Comparison of ENCODE assay signal across 8 cellular contexts in genomic region chr1:235865565-235866206, GRCh38. TPM values are rescaled to one million over a fixed set of nuclear protein-coding genes. Genes with fewer than 3 reads are reported as not detected.
A peak's percentile ranks its signal among the peaks of the same experiment; 100 is the strongest.
DNase-seq lines count a peak whose midpoint lies in the region; ATAC-seq, FAIRE-seq and TF ChIP-seq lines count a peak whose summit lies in the region.

No MANE protein-coding gene starts in this region.

- POLR2A ChIA-PET in PC-3 (lab: Charles Lee; ENCODE audit: unreplicated experiment) (interaction anchor here (0.6 to 0.7 kb wide), 4 partner anchors 37 to 538 kb away, joined by 3 to 6 read pairs (median 4); partner anchors contain the start of genes ARID4B and NID1), endothelial cell of umbilical vein (lab: Charles Lee) (interaction anchor here (1.7 kb wide), 1 partner anchor 106 kb away, joined by 7 read pairs; no protein-coding TSS in a partner anchor)

- H2AFZ ChIP-seq in PC-3 (ENCODE audit: low read length) (peak overlapping the region; percentile 65), endothelial cell of umbilical vein (ENCODE audit: low read depth, low read length) (peak overlapping the region; percentile 85)

- H3K4me2 ChIP-seq in BLaER1 (peak overlapping the region; percentile 87), PC-3 (ENCODE audit: low read length) (peak overlapping the region; percentile 97), endothelial cell of umbilical vein (ENCODE audit: insufficient read depth, low read length) (peak overlapping the region; percentile 82)

- H3K27ac ChIP-seq in BLaER1 (peak overlapping the region; percentile 68; the same call in 1 of the 2 replicates), PC-3 (ENCODE audit: low read length) (0 out of 2 replicates have a peak overlapping the region, but pooled peaks have one; percentile 28), endothelial cell of umbilical vein (ENCODE audit: insufficient read depth, low read depth, low read length) (no peak overlapping the region), pancreas (peak overlapping the region; percentile 96 to 97 (median 96))

- intact Hi-C loops in PC-3 (cut with micrococcal nuclease) = loop anchor here (1.0 to 2.0 kb wide), 2 partner anchors 45 to 81 kb away; no protein-coding TSS in a partner anchor
- intact Hi-C loops in endothelial cell of umbilical vein (cut with micrococcal nuclease) = loop anchor here (1.0 kb wide), 1 partner anchor 106 kb away; no protein-coding TSS in a partner anchor
- intact Hi-C loops in pancreas (cut with DNase I) = no loop called here

- FAIRE-seq in endothelial cell of umbilical vein (lab: Jason Lieb, UNC) (peak; percentile 82), pancreas (lab: Jason Lieb, UNC) (no peak), GM12891 (lab: Jason Lieb, UNC) (no peak)

- peaks cover 38% of the 10 kb centered on the region for H3K79me2 ChIP-seq in PC-3 (ENCODE audit: low read length)
- H3K79me2 ChIP-seq in endothelial cell of umbilical vein (ENCODE audit: control insufficient read depth, insufficient read depth, low read length) = no peaks in the 10 kb centered on the region

- DNase-seq in PC-3 (no peak), endothelial cell of umbilical vein (ENCODE audit: low read depth, low spot score) (no peak), pancreas (no peak), GM12891 (ENCODE audit: insufficient read length, low spot score) (no peak), HuH-7 (ENCODE audit: low spot score) (no peak)

- H3K4me1 ChIP-seq in BLaER1 (peaks cover 28% of the 10 kb centered on the region), PC-3 (ENCODE audit: insufficient read depth, low read length) (peaks cover 21% of the 10 kb centered on the region), endothelial cell of umbilical vein (ENCODE audit: control insufficient read depth, extremely low read depth, insufficient read depth, low read length) (peaks cover 13% of the 10 kb centered on the region), pancreas (peaks cover 0 to 13% (median 4%) of the 10 kb centered on the region in 3 donors)

- dilution Hi-C loops in endothelial cell of umbilical vein (cut with MboI; ENCODE audit: extremely low pct_ligation_motif_present, low sequenced_read_pairs) = no loop called here

- H3K9me3 ChIP-seq in BLaER1 = no peaks in the 10 kb centered on the region
- no peaks in the 10 kb centered on the region for H3K9me3 ChIP-seq in PC-3 (ENCODE audit: low read length)
- H3K9me3 ChIP-seq in endothelial cell of umbilical vein (replicated peaks; ENCODE audit: control insufficient read depth, insufficient read depth, low read length) = no peaks in the 10 kb centered on the region
- no peaks in the 10 kb centered on the region for H3K9me3 ChIP-seq in pancreas

- peak overlapping the region; percentile 95 for H3K4me3 ChIP-seq in BLaER1
- H3K4me3 ChIP-seq in PC-3 (ENCODE audit: low read length) = peak overlapping the region; percentile 88
- H3K4me3 ChIP-seq in endothelial cell of umbilical vein (replicated peaks in 1 of 3; ENCODE audit: insufficient read depth in 1 of 3, low read depth in 1 of 3, low read length in 3 of 3) = peak overlapping the region; percentile 49 to 97 (median 60)
- peak overlapping the region; percentile 70 to 97 (median 95) for H3K4me3 ChIP-seq in pancreas

- H4K20me1 ChIP-seq in BLaER1 (peaks cover 34% of the 10 kb centered on the region; the same call in 1 of the 2 replicates), PC-3 (ENCODE audit: low read length) (no peaks in the 10 kb centered on the region), endothelial cell of umbilical vein (replicated peaks; ENCODE audit: control insufficient read depth, extremely low read depth, insufficient read depth, low read length) (no peaks in the 10 kb centered on the region)

- 1% methylated on average over 16 of the region's 16 CpGs for WGBS in pancreas, 2 donors

- no peaks in the 10 kb centered on the region for H3K36me3 ChIP-seq in BLaER1
- H3K36me3 ChIP-seq in PC-3 (ENCODE audit: low read depth, low read length) = no peaks in the 10 kb centered on the region
- H3K36me3 ChIP-seq in endothelial cell of umbilical vein (ENCODE audit: control insufficient read depth in 2 of 2, extremely low read depth in 1 of 2, insufficient read depth in 2 of 2, low read length in 2 of 2) = no peaks in the 10 kb centered on the region
- no peaks in the 10 kb centered on the region for H3K36me3 ChIP-seq in pancreas

- H3K27me3 ChIP-seq in BLaER1 = no peaks in the 10 kb centered on the region; the same call in 1 of the 2 replicates
- H3K27me3 ChIP-seq in PC-3 (ENCODE audit: low read length) = no peaks in the 10 kb centered on the region
- H3K27me3 ChIP-seq in endothelial cell of umbilical vein (ENCODE audit: control insufficient read depth in 2 of 2, insufficient read depth in 2 of 2, low read length in 2 of 2) = peaks cover 0 to 2% of the 10 kb centered on the region in 2 experiments
- H3K27me3 ChIP-seq in pancreas = no peaks in the 10 kb centered on the region

- H3K9ac ChIP-seq in BLaER1 (peak overlapping the region; percentile 82), PC-3 (ENCODE audit: low read length) (peak overlapping the region; percentile 81), endothelial cell of umbilical vein (replicated peaks; ENCODE audit: extremely low read depth, insufficient read depth, low read length) (peak overlapping the region; percentile 78)

- no peaks in the 10 kb centered on the region for H3F3A ChIP-seq in PC-3 (ENCODE audit: low read length, unreplicated experiment)

- TF ChIP-seq CTCF in PC-3 (conservative IDR thresholded peaks at IDR 0.05; ENCODE audit: low read depth, low read length) (no peak; the same call in 1 of the 2 replicates), endothelial cell of umbilical vein (IDR thresholded peaks at IDR 0.05; ENCODE audit: extremely low read depth in 1 of 2, insufficient read depth in 1 of 2, low read depth in 1 of 2, low read length in 2 of 2) (no peak), pancreas (IDR thresholded peaks at IDR 0.05) (no peak)

- no peaks in the 10 kb centered on the region for H3K9me1 ChIP-seq in endothelial cell of umbilical vein (replicated peaks; ENCODE audit: control insufficient read depth, extremely low read depth, insufficient read depth, low read length)

- ATAC-seq in GM21447 (IDR thresholded peaks at IDR 0.05; ENCODE audit: unreplicated experiment) (peak; percentile 2), PC-3 (no peak), pancreas (peak in 1 of 4 donors; percentile 1), GM21576 (IDR thresholded peaks at IDR 0.05; ENCODE audit: unreplicated experiment) (no peak)

- no peaks in the 10 kb centered on the region for H3K9me2 ChIP-seq in PC-3 (replicated peaks; ENCODE audit: low read length)

- BruUV-seq in PC-3 (replicated peaks; lab: Mats Ljungman, UMichigan) (TSS peak; percentile 62), endothelial cell of umbilical vein (replicated peaks; lab: Mats Ljungman, UMichigan) (TSS peak; percentile 69)

- CTCF ChIA-PET in PC-3 (lab: Charles Lee) (interaction anchor here (0.9 to 1.7 kb wide), 2 partner anchors 43 to 106 kb away, joined by 7 to 15 read pairs; no protein-coding TSS in a partner anchor), endothelial cell of umbilical vein (lab: Charles Lee) (interaction anchor here (0.5 to 3.1 kb wide), 27 partner anchors 8 to 352 kb away, joined by 3 to 124 read pairs (median 4); no protein-coding TSS in a partner anchor)

- no peak for TF ChIP-seq POLR2A in endothelial cell of umbilical vein (IDR thresholded peaks at IDR 0.05; ENCODE audit: low read depth, low read length)
- TF ChIP-seq POLR2A in GM12891 (IDR thresholded peaks at IDR 0.05; ENCODE audit: low read depth, low read length) = no peak

TF ChIP-seq in endothelial cell of umbilical vein, 7 proteins besides CTCF, POLR2A, EP300 and RAD21 (continues in another document):
- TF ChIP-seq POLR2AphosphoS5 (IDR thresholded peaks at IDR 0.05; ENCODE audit: insufficient read depth, low read depth, low read length) (no peak), EZH2 (IDR thresholded peaks at IDR 0.05; ENCODE audit: borderline replicate concordance, low read depth, low read length, severe bottlenecking) (no peak), MAX (IDR thresholded peaks at IDR 0.05; ENCODE audit: insufficient read depth, insufficient read length) (no peak), GATA2 (IDR thresholded peaks at IDR 0.05; ENCODE audit: insufficient read depth, insufficient read length, low read depth, low read length) (no peak), JUN (IDR thresholded peaks at IDR 0.05; ENCODE audit: borderline replicate concordance, insufficient read depth, insufficient read length, low read depth) (no peak), MYC (IDR thresholded peaks at IDR 0.05; ENCODE audit: low read depth, low read length) (no peak)

TF ChIP-seq in GM12891, 5 proteins besides CTCF, POLR2A, EP300 and RAD21:
- no peak for TF ChIP-seq PAX5 (IDR thresholded peaks at IDR 0.05; ENCODE audit: insufficient read depth, low read length, severe bottlenecking)
- no peak for TF ChIP-seq POU2F2 (IDR thresholded peaks at IDR 0.05; ENCODE audit: low read depth, low read length)
- no peak for TF ChIP-seq SPI1 (IDR thresholded peaks at IDR 0.05; ENCODE audit: low read depth, low read length)
- TF ChIP-seq POLR2AphosphoS5 (IDR thresholded peaks at IDR 0.05; ENCODE audit: low read depth, low read length) = no peak
- TF ChIP-seq TAF1 (IDR thresholded peaks at IDR 0.05; ENCODE audit: low read depth, low read length) = no peak
TF ChIP-seq in GM12891: peak in this region for 0.

RNA-seq across cellular contexts. Expression of gene LYST, which starts 1.0 kb away (rescaled TPM):
- total RNA-seq in PC-3 (2014; rRNA removed) (4.8 and 5.0 TPM in 2 replicates), endothelial cell of umbilical vein (8.9 and 9.6 TPM in 2 replicates), pancreas (10 to 100 TPM in 3 of 6 donors, 1 to 10 TPM in 3; 8.1 to 13.7 (median 9.7) TPM)
- polyA plus RNA-seq in endothelial cell of umbilical vein (2.5 and 3.1 TPM in 2 replicates), pancreas (1 to 10 TPM; 4.3 to 5.2 TPM)
- polyA plus RNA-seq in endothelial cell of umbilical vein (2011; cell fraction: cytosol; rRNA removed) = 2.7 and 3.3 TPM in 2 replicates
- polyA plus RNA-seq in endothelial cell of umbilical vein (2011; cell fraction: nucleus; rRNA removed) = 14.1 and 16.9 TPM in 2 replicates
- polyA plus RNA-seq in endothelial cell of umbilical vein (2012) = 4.1 TPM in 2 replicates
- 19.8 and 21.7 TPM in 2 replicates for polyA minus RNA-seq in endothelial cell of umbilical vein
- 4.1 TPM for polyA minus RNA-seq in endothelial cell of umbilical vein (2011; cell fraction: cytosol; rRNA and poly(A)+ RNA removed)
- polyA minus RNA-seq in endothelial cell of umbilical vein (2011; cell fraction: nucleus; rRNA and poly(A)+ RNA removed) = 59.1 and 65.2 TPM in 2 replicates
- polyA plus RNA-seq in GM12891 (2012; ENCODE audit: low read depth, missing spikeins) = 4.1 TPM

Comparison
In these comparisons a context has a peak if more than half of its experiments do, and no peak if none do; other contexts are left out.
1. intact Hi-C loops: an anchor here in PC-3 (1.0 to 2.0 kb wide) and endothelial cell of umbilical vein (1.0 kb wide); none called in pancreas.